ENCODE assay signal across 8 cellular contexts in genomic region chr7:81769891-81770818, GRCh38. TPM values are rescaled to one million over a fixed set of nuclear protein-coding genes. Genes with fewer than 3 reads are reported as not detected.
DNase-seq lines count a peak whose midpoint lies in the region; ATAC-seq, FAIRE-seq and TF ChIP-seq lines count a peak whose summit lies in the region.

HGF (minus strand) TSS chr7:81770047; CDS start chr7:81769971, 76 bp downstream.

- H3K27me3 Mint-ChIP-seq in naive B cell = no peaks in the 10 kb centered on the region

- TF ChIP-seq CTCF in BE2C (IDR thresholded peaks at IDR 0.05; ENCODE audit: low read depth, low read length) (peak; percentile 40), D721Med (IDR thresholded peaks at IDR 0.05; ENCODE audit: insufficient read depth, missing control alignments) (no peak)

- H3K27ac Mint-ChIP-seq in naive B cell = peak within 1 kb of the TSS in 4 of 6 donors; percentile 48 to 62 (median 54)

- H3K4me1 ChIP-seq in BE2C = peaks cover 31% of the 10 kb centered on the region
- peaks cover 0 to 3% of the 10 kb centered on the region in 2 donors for H3K4me1 ChIP-seq in esophagus (ENCODE audit: control insufficient read depth in 2 of 2, insufficient read depth in 2 of 2, low read length in 1 of 2)

- WGBS in esophagus, 2 donors = 12 to 19% methylated on average over 16 of the region's 16 CpGs

- FAIRE-seq in D721Med (lab: Jason Lieb, UNC) = no peak

- H3K36me3 ChIP-seq in BE2C (no peaks in the 10 kb centered on the region), esophagus (ENCODE audit: control insufficient read depth in 2 of 2, insufficient read depth in 2 of 2, low read length in 1 of 2) (no peaks in the 10 kb centered on the region)

- no peaks in the 10 kb centered on the region for H3K9me3 Mint-ChIP-seq in naive B cell

- peak in 1 of 2 donors; percentile 16 for ATAC-seq in naive B cell (ENCODE audit: low read depth in 2 of 2)
- no peak for ATAC-seq in HG03565 (IDR thresholded peaks at IDR 0.05; ENCODE audit: unreplicated experiment)

- no peaks in the 10 kb centered on the region for H3K36me3 Mint-ChIP-seq in naive B cell

- H3K4me3 ChIP-seq in BE2C (ENCODE audit: low read depth, low read length) (peak within 1 kb of the TSS; percentile 70), esophagus (ENCODE audit: low read depth in 1 of 2, low read length in 2 of 2) (peak within 1 kb of the TSS; percentile 5 to 31)

- DNase-seq in BE2C (peak; percentile 78), NCI-H446 (lab: John Stamatoyannopoulos, UW) (peak; percentile 57 to 84), naive B cell (no peak), cerebellar cortex (ENCODE audit: low spot score) (no peak), NCI-H2081 treated with DMSO at 0.1 percent for 48 hours (lab: John Stamatoyannopoulos, UW) (no peak), D721Med (ENCODE audit: insufficient read length, low spot score) (no peak)

- H3K27me3 ChIP-seq in BE2C = no peaks in the 10 kb centered on the region
- no peaks in the 10 kb centered on the region for H3K27me3 ChIP-seq in esophagus (ENCODE audit: control insufficient read depth in 1 of 2, insufficient read depth in 2 of 2, low read length in 2 of 2)

- H3K4me1 Mint-ChIP-seq in naive B cell = peaks cover 9 to 20% (median 17%) of the 10 kb centered on the region in 3 donors

- no peaks in the 10 kb centered on the region for H3K9me3 ChIP-seq in BE2C
- H3K9me3 ChIP-seq in esophagus (ENCODE audit: control insufficient read depth in 2 of 2, insufficient read depth in 1 of 2, low read depth in 1 of 2, low read length in 1 of 2) = no peaks in the 10 kb centered on the region

- peak within 1 kb of the TSS; percentile 45 to 86 (median 69) for H3K4me3 Mint-ChIP-seq in naive B cell

- peak within 1 kb of the TSS; percentile 21 to 25 for H3K27ac ChIP-seq in esophagus (ENCODE audit: low read depth in 2 of 2, low read length in 1 of 2)

RNA-seq across cellular contexts. Expression of gene HGF, which starts in this region (rescaled TPM):
- polyA plus RNA-seq in BE2C (2012; ENCODE audit: insufficient read depth, insufficient read length, low read depth) = 32.7 TPM
- polyA plus RNA-seq in esophagus (under 1 TPM; 0.12 to 0.47 TPM), naive B cell (ENCODE audit: low read depth in 6 of 6) (under 1 TPM in 2 of 6 donors, not detected in 4; 0.31 to 0.53 TPM)

Comparison
In these comparisons a context has a peak if more than half of its experiments do, and no peak if none do; other contexts are left out.
1. DNase-seq: peak in BE2C (single experiment) and NCI-H446 (2 of 2); none in naive B cell (single experiment), cerebellar cortex (single experiment), NCI-H2081 treated with DMSO at 0.1 percent for 48 hours (single experiment) and D721Med (single experiment).